In genomic region chr19:44109458-44109857, GRCh38 we compare ENCODE assay signal across 24 cellular contexts.
"Had no signal": no experiment of that assay in that cellular context is flagged by ENCODE, and none has a peak within 500 bp of the region (broad histone marks: within the 10 kb centered on the region; RNA-seq: fewer than 3 reads in every experiment).

No MANE protein-coding gene starts in this region.

- FAIRE-seq: colon, endothelial cell of umbilical vein, islet of Langerhans, keratinocyte had no signal

- ATAC-seq: foreskin keratinocyte, gastrocnemius medialis, heart right ventricle, left cardiac atrium, left lung, left ventricle myocardium superior, lower lobe of right lung, mucosa of descending colon had no signal

- DNase-seq: dermis blood vessel endothelial cell; dorsolateral prefrontal cortex; effector CD4-positive, alpha-beta T cell; effector memory CD4-positive, alpha-beta T cell; foreskin keratinocyte; gastrocnemius medialis; glutamatergic neuron; head of caudate nucleus; heart right ventricle; hippocampal formation; left cardiac atrium; left lung; left ventricle myocardium superior; lower lobe of right lung; mesenchymal stem cell; mucosa of descending colon; naive B cell had no signal

- H3K27ac Mint-ChIP-seq: mesothelial cell of epicardium, naive B cell had no signal

- H3K27me3 Mint-ChIP-seq: naive B cell had no signal

- H3K4me3 Mint-ChIP-seq: mesothelial cell of epicardium had no signal

- H3K4me3 ChIP-seq: coronary artery, dorsolateral prefrontal cortex, esophagus muscularis mucosa, gastrocnemius medialis, heart right ventricle, left lung, lower lobe of right lung, mucosa of descending colon had no signal

- H3K4me1 ChIP-seq: foreskin keratinocyte had no signal

- H3K27ac ChIP-seq: coronary artery, dorsolateral prefrontal cortex, esophagus muscularis mucosa, foreskin keratinocyte, gastrocnemius medialis, heart right ventricle, left lung, lower lobe of right lung had no signal

- H3K27me3 ChIP-seq: dorsolateral prefrontal cortex, esophagus muscularis mucosa, foreskin keratinocyte, gastrocnemius medialis, heart right ventricle, left lung had no signal
